In genomic region chr2:74515271-74516069, GRCh38 we compare ENCODE assay signal across 1 cellular context.
TF ChIP-seq lines count a peak whose summit lies in the region.

No MANE protein-coding gene starts in this region.

TF ChIP-seq in GM12878, 131 proteins besides CTCF, POLR2A, EP300 and RAD21:
- peak; percentile 57 for TF ChIP-seq SUZ12 (IDR thresholded peaks at IDR 0.05; ENCODE audit: unreplicated experiment)
- no peak for TF ChIP-seq SRF (IDR thresholded peaks at IDR 0.05; ENCODE audit: low read depth in 2 of 2, low read length in 2 of 2)
- TF ChIP-seq MXI1 (IDR thresholded peaks at IDR 0.05; ENCODE audit: low read depth, low read length), result no peak
- TF ChIP-seq, protein P1, sequence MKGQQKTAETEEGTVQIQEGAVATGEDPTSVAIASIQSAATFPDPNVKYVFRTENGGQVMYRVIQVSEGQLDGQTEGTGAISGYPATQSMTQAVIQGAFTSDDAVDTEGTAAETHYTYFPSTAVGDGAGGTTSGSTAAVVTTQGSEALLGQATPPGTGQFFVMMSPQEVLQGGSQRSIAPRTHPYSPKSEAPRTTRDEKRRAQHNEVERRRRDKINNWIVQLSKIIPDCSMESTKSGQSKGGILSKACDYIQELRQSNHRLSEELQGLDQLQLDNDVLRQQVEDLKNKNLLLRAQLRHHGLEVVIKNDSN (IDR thresholded peaks at IDR 0.05; ENCODE audit: borderline replicate concordance, extremely low read length, insufficient read depth, low read depth, low read length), result no peak
- TF ChIP-seq, protein P2, sequence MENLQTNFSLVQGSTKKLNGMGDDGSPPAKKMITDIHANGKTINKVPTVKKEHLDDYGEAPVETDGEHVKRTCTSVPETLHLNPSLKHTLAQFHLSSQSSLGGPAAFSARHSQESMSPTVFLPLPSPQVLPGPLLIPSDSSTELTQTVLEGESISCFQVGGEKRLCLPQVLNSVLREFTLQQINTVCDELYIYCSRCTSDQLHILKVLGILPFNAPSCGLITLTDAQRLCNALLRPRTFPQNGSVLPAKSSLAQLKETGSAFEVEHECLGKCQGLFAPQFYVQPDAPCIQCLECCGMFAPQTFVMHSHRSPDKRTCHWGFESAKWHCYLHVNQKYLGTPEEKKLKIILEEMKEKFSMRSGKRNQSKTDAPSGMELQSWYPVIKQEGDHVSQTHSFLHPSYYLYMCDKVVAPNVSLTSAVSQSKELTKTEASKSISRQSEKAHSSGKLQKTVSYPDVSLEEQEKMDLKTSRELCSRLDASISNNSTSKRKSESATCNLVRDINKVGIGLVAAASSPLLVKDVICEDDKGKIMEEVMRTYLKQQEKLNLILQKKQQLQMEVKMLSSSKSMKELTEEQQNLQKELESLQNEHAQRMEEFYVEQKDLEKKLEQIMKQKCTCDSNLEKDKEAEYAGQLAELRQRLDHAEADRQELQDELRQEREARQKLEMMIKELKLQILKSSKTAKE (IDR thresholded peaks at IDR 0.05; ENCODE audit: low read depth, poor library complexity, severe bottlenecking), result no peak
